Comparison of ENCODE assay signal across 8 cellular contexts in the genomic region with DNA sequence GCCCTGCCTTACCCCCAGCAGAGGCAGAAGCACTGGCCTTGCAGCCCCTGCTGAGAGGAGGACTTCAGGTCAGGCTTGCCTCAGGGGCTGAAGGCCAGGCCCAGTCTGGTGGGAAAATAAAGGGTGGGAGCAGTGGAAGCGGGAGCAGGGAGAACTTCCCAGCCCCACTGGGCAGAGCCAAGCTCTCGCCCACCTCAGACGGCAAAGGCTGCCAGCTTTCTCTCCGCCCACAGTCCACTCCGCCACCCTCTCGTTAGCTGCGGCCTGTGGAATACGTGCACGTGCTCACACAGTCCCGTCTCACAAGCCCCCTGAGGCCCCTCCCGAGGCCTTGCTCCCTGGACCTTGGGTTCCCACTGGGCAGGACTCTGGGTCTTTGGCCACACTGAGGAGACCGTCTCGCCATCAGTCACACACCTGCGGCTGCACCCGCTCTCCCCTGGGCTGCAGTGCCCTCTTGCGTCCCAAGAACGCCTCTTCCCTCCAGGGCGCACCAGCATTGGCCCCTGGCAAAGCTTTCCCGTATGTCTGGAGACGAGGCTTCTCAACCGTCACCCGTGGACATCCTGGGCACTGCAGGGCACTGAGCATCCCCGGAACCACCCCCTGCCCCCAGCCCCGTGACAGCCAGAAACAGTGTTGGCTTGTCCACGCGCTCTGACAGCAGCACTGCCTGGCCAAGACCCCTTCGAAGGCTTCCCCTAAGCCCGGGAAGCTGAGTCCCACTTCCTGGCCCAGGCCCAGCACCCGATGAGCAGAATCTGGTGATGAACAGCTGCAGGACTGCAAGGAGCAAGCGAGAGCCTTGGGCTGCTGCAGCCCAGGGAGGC. TPM values are rescaled to one million over a fixed set of nuclear protein-coding genes. Genes with fewer than 3 reads are reported as not detected.
DNase-seq lines count a peak whose midpoint lies in the region; ATAC-seq lines count a peak whose summit lies in the region.

No MANE protein-coding gene starts in this region.

- no peaks in the 10 kb centered on the region for H3K27me3 Mint-ChIP-seq in activated CD4-positive, alpha-beta memory T cell treated with anti-CD3 and anti-CD28 coated beads, Interleukin-2, amount 10 ng/mL, durations not matched to agents 7 days and 5 days

- peaks cover 10% of the 10 kb centered on the region for H3K4me1 ChIP-seq in mesenchymal stem cell (ENCODE audit: control insufficient read depth, insufficient read depth, low read depth, low read length)

- no peak overlapping the region for H3K27ac Mint-ChIP-seq in activated CD4-positive, alpha-beta memory T cell treated with anti-CD3 and anti-CD28 coated beads, Interleukin-2, amount 10 ng/mL, durations not matched to agents 7 days and 5 days

- no peaks in the 10 kb centered on the region for H3K9me3 ChIP-seq in mesenchymal stem cell (ENCODE audit: control insufficient read depth, low read length)

- H3K36me3 ChIP-seq in mesenchymal stem cell (ENCODE audit: control insufficient read depth in 1 of 2, insufficient read depth in 2 of 2, low read depth in 1 of 2, low read length in 2 of 2), result peaks cover 10 to 20% of the 10 kb centered on the region in 2 experiments

- WGBS in mesenchymal stem cell, result 61% methylated on average over 30 of the region's 30 CpGs

- H2AFZ ChIP-seq in mesenchymal stem cell (ENCODE audit: low read depth, low read length), result no peak overlapping the region

- no peak overlapping the region for H2AK5ac ChIP-seq in mesenchymal stem cell (ENCODE audit: low read length, severe bottlenecking)

- no peak overlapping the region for H2BK120ac ChIP-seq in mesenchymal stem cell (ENCODE audit: low read depth, low read length)

- peaks cover 7 to 27% of the 10 kb centered on the region in 2 experiments for H3K27me3 ChIP-seq in mesenchymal stem cell (ENCODE audit: control insufficient read depth in 1 of 2, insufficient read depth in 1 of 2, low read length in 2 of 2)

- H3K14ac ChIP-seq in mesenchymal stem cell (ENCODE audit: low read length in 2 of 2), result no peak overlapping the region

- H3K4me3 Mint-ChIP-seq in activated CD4-positive, alpha-beta memory T cell treated with anti-CD3 and anti-CD28 coated beads, Interleukin-2, amount 10 ng/mL, durations not matched to agents 7 days and 5 days, result no peak overlapping the region

- no peak overlapping the region for H2BK15ac ChIP-seq in mesenchymal stem cell (ENCODE audit: low read depth, poor library complexity, severe bottlenecking)

- ATAC-seq in HG03159 (IDR thresholded peaks at IDR 0.05; ENCODE audit: unreplicated experiment) (peak; percentile 47), HG02840 (IDR thresholded peaks at IDR 0.05; ENCODE audit: low FRiP score, unreplicated experiment) (no peak)

- H3K36me3 Mint-ChIP-seq in activated CD4-positive, alpha-beta memory T cell treated with anti-CD3 and anti-CD28 coated beads, Interleukin-2, amount 10 ng/mL, durations not matched to agents 7 days and 5 days (ENCODE audit: low read depth), result peaks cover 2% of the 10 kb centered on the region

- H4K91ac ChIP-seq in mesenchymal stem cell (ENCODE audit: low read length), result no peak overlapping the region

- peak overlapping the region in 1 of 2 experiments; percentile 6 for H3K4me3 ChIP-seq in mesenchymal stem cell (ENCODE audit: insufficient read depth in 1 of 2, low read depth in 1 of 2, low read length in 2 of 2)

- H3K4ac ChIP-seq in mesenchymal stem cell (ENCODE audit: low read depth in 1 of 2, low read length in 2 of 2), result no peak overlapping the region

- no peak overlapping the region for H3K9ac ChIP-seq in mesenchymal stem cell (ENCODE audit: low read length)

- no peak overlapping the region for H3K23ac ChIP-seq in mesenchymal stem cell (ENCODE audit: low read length in 2 of 2)

- H3K4me2 ChIP-seq in mesenchymal stem cell (ENCODE audit: low read length, poor library complexity, severe bottlenecking), result no peak overlapping the region

- no peak overlapping the region for H3K27ac ChIP-seq in mesenchymal stem cell (ENCODE audit: low read length, poor library complexity, severe bottlenecking)

- peaks cover 5% of the 10 kb centered on the region for H3K4me1 Mint-ChIP-seq in activated CD4-positive, alpha-beta memory T cell treated with anti-CD3 and anti-CD28 coated beads, Interleukin-2, amount 10 ng/mL, durations not matched to agents 7 days and 5 days

- no peak overlapping the region for H4K8ac ChIP-seq in mesenchymal stem cell (ENCODE audit: low read length)

- POLR2A ChIA-PET in activated CD4-positive, alpha-beta memory T cell treated with anti-CD3 and anti-CD28 coated beads, Interleukin-2, amount 10 ng/mL, durations not matched to agents 7 days and 5 days (lab: Charles Lee), result interaction anchor here (1.0 to 1.5 kb wide), 3 partner anchors 9 to 258 kb away, joined by 3 to 5 read pairs (median 3); no protein-coding TSS in a partner anchor

- no peaks in the 10 kb centered on the region for H3K9me3 Mint-ChIP-seq in activated CD4-positive, alpha-beta memory T cell treated with anti-CD3 and anti-CD28 coated beads, Interleukin-2, amount 10 ng/mL, durations not matched to agents 7 days and 5 days

- CTCF ChIA-PET in activated CD4-positive, alpha-beta memory T cell treated with anti-CD3 and anti-CD28 coated beads, Interleukin-2, amount 10 ng/mL, durations not matched to agents 7 days and 5 days (lab: Charles Lee), result interaction anchor here (0.5 to 3.5 kb wide), 16 partner anchors 8 to 309 kb away, joined by 3 to 24 read pairs (median 4); partner anchors contain the start of genes FAM234A, MRPL28, POLR3K and SNRNP25

- H2BK12ac ChIP-seq in mesenchymal stem cell (ENCODE audit: low read length in 2 of 2), result no peak overlapping the region

- no peaks in the 10 kb centered on the region for H3K79me1 ChIP-seq in mesenchymal stem cell (replicated peaks; ENCODE audit: low read length, poor library complexity, severe bottlenecking)

- no peak overlapping the region for H3K18ac ChIP-seq in mesenchymal stem cell (ENCODE audit: low read depth in 1 of 2, low read length in 2 of 2)

- DNase-seq in DMS53 (lab: John Stamatoyannopoulos, UW) (peak; percentile 95), NCI-H774 (lab: John Stamatoyannopoulos, UW) (peak; percentile 48), mesenchymal stem cell (peak; percentile 74)
- DNase-seq in activated CD4-positive, alpha-beta memory T cell treated with anti-CD3 and anti-CD28 coated beads, Interleukin-2, amount 10 ng/mL, durations not matched to agents 7 days and 5 days, result peak; percentile 81
- DNase-seq in effector CD8-positive, alpha-beta T cell (lab: John Stamatoyannopoulos, UW), result peak; percentile 27
- DNase-seq in stimulated activated CD8-positive, alpha-beta memory T cell treated with anti-CD3 and anti-CD28 coated beads, Interleukin-4, amount 100 ng/mL, for 24 hours (ENCODE audit: low read depth), result peak; percentile 59

- no peak overlapping the region for H2BK5ac ChIP-seq in mesenchymal stem cell (ENCODE audit: low read depth, low read length, poor library complexity, severe bottlenecking)

RNA-seq across cellular contexts. Expression of gene MRPL28, which starts 8.3 kb away (rescaled TPM):
- total RNA-seq in activated CD4-positive, alpha-beta memory T cell treated with anti-CD3 and anti-CD28 coated beads, Interleukin-2, amount 10 ng/mL, durations not matched to agents 7 days and 5 days, result 10 to 100 TPM; 71.4 to 72.6 TPM
- polyA plus RNA-seq in mesenchymal stem cell (2013, experiment 1 of 2), result 82.6 TPM
- polyA plus RNA-seq in mesenchymal stem cell (2013, experiment 2 of 2), result 81.5 TPM

RNA-seq across cellular contexts. Expression of gene AXIN1, which starts 9.6 kb away (rescaled TPM):
- total RNA-seq in activated CD4-positive, alpha-beta memory T cell treated with anti-CD3 and anti-CD28 coated beads, Interleukin-2, amount 10 ng/mL, durations not matched to agents 7 days and 5 days, result 10 to 100 TPM; 25.4 to 25.7 TPM
- 8.3 TPM for polyA plus RNA-seq in mesenchymal stem cell (2013, experiment 1 of 2)
- polyA plus RNA-seq in mesenchymal stem cell (2013, experiment 2 of 2), result 8.7 TPM

RNA-seq across cellular contexts. Expression of gene PGAP6, which starts 19.7 kb away (rescaled TPM):
- total RNA-seq in activated CD4-positive, alpha-beta memory T cell treated with anti-CD3 and anti-CD28 coated beads, Interleukin-2, amount 10 ng/mL, durations not matched to agents 7 days and 5 days, result 10 to 100 TPM; 59.2 to 59.9 TPM
- polyA plus RNA-seq in mesenchymal stem cell (2013, experiment 1 of 2), result 84.3 TPM
- 88.5 TPM for polyA plus RNA-seq in mesenchymal stem cell (2013, experiment 2 of 2)

RNA-seq across cellular contexts. Expression of gene NME4, which starts 34.9 kb away (rescaled TPM):
- 10 to 100 TPM; 33.9 to 34.0 TPM for total RNA-seq in activated CD4-positive, alpha-beta memory T cell treated with anti-CD3 and anti-CD28 coated beads, Interleukin-2, amount 10 ng/mL, durations not matched to agents 7 days and 5 days
- 411 TPM for polyA plus RNA-seq in mesenchymal stem cell (2013, experiment 1 of 2)
- polyA plus RNA-seq in mesenchymal stem cell (2013, experiment 2 of 2), result 395 TPM

RNA-seq across cellular contexts. Expression of gene DECR2, which starts 39.6 kb away (rescaled TPM):
- 1 to 10 TPM; 3.0 to 3.3 TPM for total RNA-seq in activated CD4-positive, alpha-beta memory T cell treated with anti-CD3 and anti-CD28 coated beads, Interleukin-2, amount 10 ng/mL, durations not matched to agents 7 days and 5 days
- polyA plus RNA-seq in mesenchymal stem cell (2013, experiment 1 of 2), result 21.5 TPM
- 21.2 TPM for polyA plus RNA-seq in mesenchymal stem cell (2013, experiment 2 of 2)

Comparison
In these comparisons a context has a peak if more than half of its experiments do, and no peak if none do; other contexts are left out.
1. DNase-seq: peak in every context shown above with its lines; median percentile 95 in DMS53; 81 in activated CD4-positive, alpha-beta memory T cell treated with anti-CD3 and anti-CD28 coated beads, Interleukin-2, amount 10 ng/mL, durations not matched to agents 7 days and 5 days; 74 in mesenchymal stem cell; 59 in stimulated activated CD8-positive, alpha-beta memory T cell treated with anti-CD3 and anti-CD28 coated beads, Interleukin-4, amount 100 ng/mL, for 24 hours; 48 in NCI-H774; 27 in effector CD8-positive, alpha-beta T cell.